16 cellular contexts compared by ENCODE assay signal in genomic region chr5:130715541-130715940, GRCh38.
"Had no signal": no experiment of that assay in that cellular context is flagged by ENCODE, and none has a peak within 500 bp of the region (broad histone marks: within the 10 kb centered on the region; RNA-seq: fewer than 3 reads in every experiment).

No MANE protein-coding gene starts in this region.

- H3K27ac ChIP-seq: cardiac muscle cell, colonic mucosa, prostate gland, right lobe of liver, tibial nerve had no signal

- H3K36me3 ChIP-seq: cardiac muscle cell, colonic mucosa, prostate gland, right lobe of liver, tibial nerve had no signal

- H3K4me2 ChIP-seq: SK-N-SH had no signal

- H3K9ac ChIP-seq: SK-N-SH had no signal

- H3K9me3 ChIP-seq: colonic mucosa, prostate gland, right lobe of liver, SK-N-SH, tibial nerve had no signal

- DNase-seq: activated B cell treated with CpG ODN at 0.5 μM for 24 hours; activated CD4-positive, alpha-beta T cell treated with anti-CD3 and anti-CD28 coated beads, Interleukin-2, amount 10 ng/mL, durations not matched to agents 7 days and 5 days; activated naive CD4-positive, alpha-beta T cell treated with anti-CD3 and anti-CD28 coated beads, Interleukin-2, amount 50 U/mL, for 16 hours; activated T-cell treated with anti-CD3 and anti-CD28 coated beads for 4 hours; amygdala; colonic mucosa; effector CD4-positive, alpha-beta T cell; glutamatergic neuron; nucleus accumbens; right lobe of liver; SK-N-SH; stimulated activated CD4-positive, alpha-beta T cell treated with anti-CD3 and anti-CD28 coated beads, Interleukin-2, amount 100 ng/mL, for 24 hours; stimulated activated naive B cell treated with anti-CD40 and anti-IgM and Interleukin-4, amounts not matched to agents 10 μg/mL and 1 μg/mL and 100 μg/mL, for 72 hours had no signal

- H3K4me1 ChIP-seq: colonic mucosa, prostate gland, right lobe of liver, tibial nerve had no signal

- H3K27me3 ChIP-seq: cardiac muscle cell, colonic mucosa, right lobe of liver, tibial nerve had no signal

- H3K4me3 ChIP-seq: cardiac muscle cell, colonic mucosa, prostate gland, right lobe of liver, tibial nerve had no signal
